In genomic region chr14:77028384-77029246, GRCh38 we compare ENCODE assay signal across 8 cellular contexts. TPM values are rescaled to one million over a fixed set of nuclear protein-coding genes. Genes with fewer than 3 reads are reported as not detected.
DNase-seq lines count a peak whose midpoint lies in the region; ATAC-seq and TF ChIP-seq lines count a peak whose summit lies in the region.

TSS of gene IRF2BPL (minus strand) at chr14:77028708. CDS start at chr14:77027792, 916 bp downstream.

- H2BK120ac ChIP-seq in mesenchymal stem cell (ENCODE audit: low read depth, low read length): peak within 1 kb of the TSS; percentile 100

- H2AFZ ChIP-seq in mesenchymal stem cell (ENCODE audit: low read depth, low read length): peak within 1 kb of the TSS; percentile 16

- H3K4me2 ChIP-seq in mesenchymal stem cell (ENCODE audit: low read length, poor library complexity, severe bottlenecking): peak within 1 kb of the TSS; percentile 83

- peak within 1 kb of the TSS; percentile 93 for H3K9ac ChIP-seq in HUES48 (ENCODE audit: low read depth, low read length)
- peak within 1 kb of the TSS; percentile 88 for H3K9ac ChIP-seq in NT2/D1 (ENCODE audit: insufficient read length, low read depth)
- peak within 1 kb of the TSS; percentile 99 for H3K9ac ChIP-seq in mesenchymal stem cell (ENCODE audit: low read length)

- H3K4me3 ChIP-seq in HUES48 (ENCODE audit: low read depth, low read length) (peak within 1 kb of the TSS; percentile 84), NT2/D1 (ENCODE audit: insufficient read length, low read depth) (peak within 1 kb of the TSS; percentile 82), mesenchymal stem cell (ENCODE audit: insufficient read depth in 1 of 2, low read depth in 1 of 2, low read length in 2 of 2) (peak within 1 kb of the TSS; percentile 81 to 86)

- H3K18ac ChIP-seq in mesenchymal stem cell (ENCODE audit: low read depth in 1 of 2, low read length in 2 of 2): peak within 1 kb of the TSS; percentile 99

- H3K79me1 ChIP-seq in mesenchymal stem cell (replicated peaks; ENCODE audit: low read length, poor library complexity, severe bottlenecking): peaks cover 5% of the 10 kb centered on the region

- H3K27me3 Mint-ChIP-seq in Calu3 (ENCODE audit: unreplicated experiment): no peaks in the 10 kb centered on the region
- H3K27me3 Mint-ChIP-seq in effector memory CD8-positive, alpha-beta T cell: no peaks in the 10 kb centered on the region

- peak; percentile 82 for ATAC-seq in GM21423 (IDR thresholded peaks at IDR 0.05; ENCODE audit: unreplicated experiment)
- ATAC-seq in effector memory CD8-positive, alpha-beta T cell (replicated peaks): peak; percentile 67

- peak within 1 kb of the TSS; percentile 91 to 98 for H3K23ac ChIP-seq in mesenchymal stem cell (ENCODE audit: low read length in 2 of 2)

- H3K4me1 ChIP-seq in HUES48 (ENCODE audit: control insufficient read depth, insufficient read depth, low read length) (peaks cover 53% of the 10 kb centered on the region), NT2/D1 (ENCODE audit: insufficient read depth, insufficient read length) (peaks cover 11% of the 10 kb centered on the region), mesenchymal stem cell (ENCODE audit: control insufficient read depth, insufficient read depth, low read depth, low read length) (peaks cover 21% of the 10 kb centered on the region)

- CTCF ChIA-PET in Calu3 (lab: Charles Lee): interaction anchor here (0.6 to 2.4 kb wide), 12 partner anchors 13 to 195 kb away, joined by 3 to 9 read pairs (median 5); no protein-coding TSS in a partner anchor

- intact Hi-C loops in Calu3 (cut with micrococcal nuclease; ENCODE audit: unreplicated experiment): loop anchor here (1.0 kb wide), 1 partner anchor 40 kb away; no protein-coding TSS in a partner anchor

- H3K36me3 ChIP-seq in HUES48 (ENCODE audit: control insufficient read depth, insufficient read depth, low read length) (peaks cover 13% of the 10 kb centered on the region), NT2/D1 (ENCODE audit: insufficient read depth, insufficient read length, low read length) (peaks cover 15% of the 10 kb centered on the region), mesenchymal stem cell (ENCODE audit: control insufficient read depth in 1 of 2, insufficient read depth in 2 of 2, low read depth in 1 of 2, low read length in 2 of 2) (peaks cover 24% of the 10 kb centered on the region in 2 experiments)

- peak within 1 kb of the TSS; percentile 96 for H3K27ac ChIP-seq in HUES48 (ENCODE audit: low read depth, low read length)
- H3K27ac ChIP-seq in mesenchymal stem cell (ENCODE audit: low read length, poor library complexity, severe bottlenecking): peak within 1 kb of the TSS; percentile 92

- peaks cover 40% of the 10 kb centered on the region for H3K4me1 Mint-ChIP-seq in Calu3 (ENCODE audit: low read depth, unreplicated experiment)
- peaks cover 35 to 37% of the 10 kb centered on the region in 2 donors for H3K4me1 Mint-ChIP-seq in effector memory CD8-positive, alpha-beta T cell (ENCODE audit: low read depth in 2 of 2)

- H2BK5ac ChIP-seq in mesenchymal stem cell (ENCODE audit: low read depth, low read length, poor library complexity, severe bottlenecking): peak within 1 kb of the TSS; percentile 93

- H3K4me3 Mint-ChIP-seq in Calu3 (ENCODE audit: low read depth, unreplicated experiment): peak within 1 kb of the TSS; percentile 75
- peak within 1 kb of the TSS; percentile 88 to 93 for H3K4me3 Mint-ChIP-seq in effector memory CD8-positive, alpha-beta T cell

- H4K91ac ChIP-seq in mesenchymal stem cell (ENCODE audit: low read length): peak within 1 kb of the TSS; percentile 99

- H2AK5ac ChIP-seq in mesenchymal stem cell (ENCODE audit: low read length, severe bottlenecking): peak within 1 kb of the TSS; percentile 99

- no peaks in the 10 kb centered on the region for H3K9me3 ChIP-seq in HUES48 (ENCODE audit: control insufficient read depth, insufficient read depth, low read length)
- no peaks in the 10 kb centered on the region for H3K9me3 ChIP-seq in NT2/D1 (ENCODE audit: insufficient read depth, low read length)
- H3K9me3 ChIP-seq in mesenchymal stem cell (ENCODE audit: control insufficient read depth, low read length): no peaks in the 10 kb centered on the region

- no TSS peak for BruUV-seq in Calu3 (replicated peaks; lab: Mats Ljungman, UMichigan)

- no peak for TF ChIP-seq CTCF in Calu3 (IDR thresholded peaks at IDR 0.05; ENCODE audit: unreplicated experiment)

- peak within 1 kb of the TSS; percentile 91 for H3K27ac Mint-ChIP-seq in Calu3 (ENCODE audit: unreplicated experiment)
- H3K27ac Mint-ChIP-seq in effector memory CD8-positive, alpha-beta T cell: peak within 1 kb of the TSS; percentile 87 to 96

- H3K36me3 Mint-ChIP-seq in Calu3 (ENCODE audit: insufficient read depth, unreplicated experiment): peaks cover 59% of the 10 kb centered on the region
- H3K36me3 Mint-ChIP-seq in effector memory CD8-positive, alpha-beta T cell (ENCODE audit: insufficient read depth): peaks cover 72% of the 10 kb centered on the region

- peak within 1 kb of the TSS; percentile 88 to 98 for H3K4ac ChIP-seq in mesenchymal stem cell (ENCODE audit: low read depth in 1 of 2, low read length in 2 of 2)

- H3K9me3 Mint-ChIP-seq in Calu3 (ENCODE audit: low read depth, unreplicated experiment): no peaks in the 10 kb centered on the region
- H3K9me3 Mint-ChIP-seq in effector memory CD8-positive, alpha-beta T cell: no peaks in the 10 kb centered on the region

- DNase-seq in Calu3: peak; percentile 95
- peak; percentile 82 for DNase-seq in NT2/D1 (ENCODE audit: low read depth, low spot score)
- DNase-seq in activated CD8-positive, alpha-beta memory T cell treated with anti-CD3 and anti-CD28 coated beads for 48 hours (ENCODE audit: low read depth in 2 of 3, low spot score in 2 of 3): peak; percentile 83 to 87 (median 87)
- DNase-seq in effector memory CD8-positive, alpha-beta T cell: peak; percentile 88 to 93 (median 90)
- DNase-seq in mesenchymal stem cell: peak; percentile 99
- peak; percentile 92 for DNase-seq in stimulated activated CD8-positive, alpha-beta memory T cell treated with anti-CD3 and anti-CD28 coated beads, Interleukin-12 subunit alpha, Interleukin-12 subunit beta, amount 100 ng/mL, for 4 hours (ENCODE audit: low read depth)

- H4K8ac ChIP-seq in mesenchymal stem cell (ENCODE audit: low read length): peak within 1 kb of the TSS; percentile 97

- peak within 1 kb of the TSS; percentile 59 to 96 for H3K14ac ChIP-seq in mesenchymal stem cell (ENCODE audit: low read length in 2 of 2)

- H2BK15ac ChIP-seq in mesenchymal stem cell (ENCODE audit: low read depth, poor library complexity, severe bottlenecking): peak within 1 kb of the TSS; percentile 99

- H2BK12ac ChIP-seq in mesenchymal stem cell (ENCODE audit: low read length in 2 of 2): peak within 1 kb of the TSS; percentile 92

- WGBS in mesenchymal stem cell: under 1% methylated on average over 40 of the region's 84 CpGs

- H3K27me3 ChIP-seq in HUES48 (ENCODE audit: control insufficient read depth, insufficient read depth, low read length): no peaks in the 10 kb centered on the region
- no peaks in the 10 kb centered on the region for H3K27me3 ChIP-seq in NT2/D1 (ENCODE audit: insufficient read depth, insufficient read length)
- H3K27me3 ChIP-seq in mesenchymal stem cell (ENCODE audit: control insufficient read depth in 1 of 2, insufficient read depth in 1 of 2, low read length in 2 of 2): no peaks in the 10 kb centered on the region

RNA-seq across cellular contexts. Expression of gene IRF2BPL, which starts in this region (rescaled TPM):
- 30.1 and 33.1 TPM in 2 replicates for total RNA-seq in Calu3 (2022)
- polyA plus RNA-seq in mesenchymal stem cell (2013, experiment 1 of 2): 49.1 TPM
- polyA plus RNA-seq in mesenchymal stem cell (2013, experiment 2 of 2): 48.1 TPM

Comparison
In these comparisons a context has a peak if more than half of its experiments do, and no peak if none do; other contexts are left out.
1. Peak in every context shown above with its lines: DNase-seq, ATAC-seq, H3K4me3 ChIP-seq and H3K27ac ChIP-seq.